14 cellular contexts compared by ENCODE assay signal in genomic region chr2:237661799-237662328, GRCh38. TPM values are rescaled to one million over a fixed set of nuclear protein-coding genes. Genes with fewer than 3 reads are reported as not detected.
A peak's percentile ranks its signal among the peaks of the same experiment; 100 is the strongest.
DNase-seq lines count a peak whose midpoint lies in the region; ATAC-seq and TF ChIP-seq lines count a peak whose summit lies in the region.
"Had no signal": no experiment of that assay in that cellular context is flagged by ENCODE, and none has a peak within 500 bp of the region (broad histone marks: within the 10 kb centered on the region; RNA-seq: fewer than 3 reads in every experiment).

No MANE protein-coding gene starts in this region.

- H3K4me3 ChIP-seq in cardiac muscle cell (no peak overlapping the region), uterus (no peak overlapping the region)
- H3K4me3 ChIP-seq: A549, K562, testis had no signal

- H3K27ac Mint-ChIP-seq in endothelial cell (ENCODE audit: unreplicated experiment) (peak overlapping the region; percentile 8), progenitor cell of endocrine pancreas (peak overlapping the region; percentile 61)
- H3K27ac Mint-ChIP-seq: activated CD8-positive, alpha-beta T cell treated with anti-CD3 and anti-CD28 coated beads, Interleukin-2, amount 10 ng/mL, durations not matched to agents 7 days and 5 days; activated naive CD8-positive, alpha-beta T cell treated with anti-CD3 and anti-CD28 coated beads, Interleukin-2, amount 10 ng/mL, durations not matched to agents 7 days and 5 days; CD4-positive, alpha-beta T cell had no signal

- H3K36me3 Mint-ChIP-seq in endothelial cell (ENCODE audit: low read depth, unreplicated experiment) (peaks cover 2% of the 10 kb centered on the region), progenitor cell of endocrine pancreas (ENCODE audit: insufficient read depth) (peaks cover 11% of the 10 kb centered on the region)

- TF ChIP-seq POLR2A in uterus (IDR thresholded peaks at IDR 0.05), result no peak

- intact Hi-C loops in cardiac septum (cut with DNase I) (loop anchor here (5.0 kb wide), 1 partner anchor 35 kb away; the partner anchor contains the start of gene LRRFIP1), uterus (cut with DNase I; ENCODE audit: low total_unique reads) (no loop called here)

- H3K4me1 Mint-ChIP-seq in endothelial cell (ENCODE audit: unreplicated experiment) (peaks cover 20% of the 10 kb centered on the region), progenitor cell of endocrine pancreas (ENCODE audit: low read depth) (peaks cover 46% of the 10 kb centered on the region)

- H3K27ac ChIP-seq in cardiac muscle cell, result peak overlapping the region; percentile 16
- peak overlapping the region; percentile 92 to 93 for H3K27ac ChIP-seq in uterus
- H3K27ac ChIP-seq: A549, testis had no signal

- no peaks in the 10 kb centered on the region for H3K36me3 ChIP-seq in cardiac muscle cell
- H3K36me3 ChIP-seq in uterus, result no peaks in the 10 kb centered on the region

- no peaks in the 10 kb centered on the region for H3K9me3 ChIP-seq in cardiac muscle cell (ENCODE audit: low read depth)
- H3K9me3 ChIP-seq in uterus, result no peaks in the 10 kb centered on the region
- H3K9me3 ChIP-seq: testis had no signal

- peaks cover 9% of the 10 kb centered on the region for H3K27me3 Mint-ChIP-seq in endothelial cell (ENCODE audit: unreplicated experiment)
- no peaks in the 10 kb centered on the region for H3K27me3 Mint-ChIP-seq in progenitor cell of endocrine pancreas

- no peak overlapping the region for H3K4me3 Mint-ChIP-seq in endothelial cell (ENCODE audit: unreplicated experiment)
- H3K4me3 Mint-ChIP-seq in progenitor cell of endocrine pancreas (ENCODE audit: low read depth), result no peak overlapping the region
- H3K4me3 Mint-ChIP-seq: activated CD8-positive, alpha-beta T cell treated with anti-CD3 and anti-CD28 coated beads, Interleukin-2, amount 10 ng/mL, durations not matched to agents 7 days and 5 days; activated naive CD8-positive, alpha-beta T cell treated with anti-CD3 and anti-CD28 coated beads, Interleukin-2, amount 10 ng/mL, durations not matched to agents 7 days and 5 days; CD4-positive, alpha-beta T cell had no signal

- TF ChIP-seq CTCF in cardiac muscle cell (IDR thresholded peaks at IDR 0.05; ENCODE audit: low read depth, low read length), result no peak
- TF ChIP-seq CTCF in endothelial cell (IDR thresholded peaks at IDR 0.05; ENCODE audit: unreplicated experiment), result no peak
- no peak for TF ChIP-seq CTCF in progenitor cell of endocrine pancreas (IDR thresholded peaks at IDR 0.05; ENCODE audit: unreplicated experiment)
- TF ChIP-seq CTCF in uterus (IDR thresholded peaks at IDR 0.05), result no peak
- no peak for TF ChIP-seq CTCF in GM10266 (IDR thresholded peaks at IDR 0.05; ENCODE audit: control insufficient read depth, insufficient read depth, low read depth, missing control alignments)
- no peak for TF ChIP-seq CTCF in GM20000 (IDR thresholded peaks at IDR 0.05; ENCODE audit: extremely low read depth, missing control alignments)

- H3K9me3 Mint-ChIP-seq in endothelial cell (ENCODE audit: unreplicated experiment) (no peaks in the 10 kb centered on the region), progenitor cell of endocrine pancreas (ENCODE audit: low read depth) (peaks cover 5% of the 10 kb centered on the region)
- H3K9me3 Mint-ChIP-seq: activated naive CD8-positive, alpha-beta T cell treated with anti-CD3 and anti-CD28 coated beads, Interleukin-2, amount 10 ng/mL, durations not matched to agents 7 days and 5 days; CD4-positive, alpha-beta T cell had no signal

- no peak for ATAC-seq in HG02884 (IDR thresholded peaks at IDR 0.05; ENCODE audit: unreplicated experiment)

- no peaks in the 10 kb centered on the region for H3K27me3 ChIP-seq in cardiac muscle cell
- H3K27me3 ChIP-seq in uterus, result no peaks in the 10 kb centered on the region
- H3K27me3 ChIP-seq: testis had no signal

- no peak for DNase-seq in cardiac muscle cell (ENCODE audit: low read depth in 1 of 2, low spot score in 1 of 2)
- DNase-seq in cardiac septum (ENCODE audit: low spot score), result no peak
- DNase-seq in endothelial cell (ENCODE audit: low spot score), result no peak
- DNase-seq in progenitor cell of endocrine pancreas (ENCODE audit: low spot score, unreplicated experiment), result no peak
- DNase-seq in uterus, result peak; percentile 68 to 78
- no peak for DNase-seq in GM10266 (ENCODE audit: extremely low spot score)
- no peak for DNase-seq in GM20000 (ENCODE audit: low spot score)
- DNase-seq: activated naive CD8-positive, alpha-beta T cell treated with anti-CD3 and anti-CD28 coated beads, Interleukin-2, amount 10 ng/mL, durations not matched to agents 7 days and 5 days had no signal

- H3K4me1 ChIP-seq in cardiac muscle cell (ENCODE audit: low read depth) (peaks cover 18% of the 10 kb centered on the region), uterus (peaks cover 4 to 20% of the 10 kb centered on the region in 2 donors)
- H3K4me1 ChIP-seq: A549, testis had no signal

RNA-seq across cellular contexts. Expression of gene LRRFIP1, which starts 34.5 kb away (rescaled TPM):
- 66.3 and 95.3 TPM in 2 replicates for total RNA-seq in cardiac muscle cell
- polyA plus RNA-seq in cardiac muscle cell, result 90.9 and 125 TPM in 2 replicates
- total RNA-seq in cardiac septum, result 157 TPM
- total RNA-seq in endothelial cell (ENCODE audit: unreplicated experiment), result 105 TPM
- 68.6 and 71.4 TPM in 2 replicates for total RNA-seq in progenitor cell of endocrine pancreas
- total RNA-seq in uterus, result 100 to 1,000 TPM in 2 of 4 donors, 10 to 100 TPM in 2; 62.8 to 199 (median 121) TPM

Comparison
In these comparisons a context has a peak if more than half of its experiments do, and no peak if none do; other contexts are left out.
1. DNase-seq: peak in uterus (2 of 2); none in cardiac muscle cell (0 of 2), cardiac septum (single experiment), endothelial cell (single experiment), progenitor cell of endocrine pancreas (single experiment), GM10266 (single experiment) and GM20000 (single experiment).